1 cellular context compared by ENCODE assay signal in the genomic region with DNA sequence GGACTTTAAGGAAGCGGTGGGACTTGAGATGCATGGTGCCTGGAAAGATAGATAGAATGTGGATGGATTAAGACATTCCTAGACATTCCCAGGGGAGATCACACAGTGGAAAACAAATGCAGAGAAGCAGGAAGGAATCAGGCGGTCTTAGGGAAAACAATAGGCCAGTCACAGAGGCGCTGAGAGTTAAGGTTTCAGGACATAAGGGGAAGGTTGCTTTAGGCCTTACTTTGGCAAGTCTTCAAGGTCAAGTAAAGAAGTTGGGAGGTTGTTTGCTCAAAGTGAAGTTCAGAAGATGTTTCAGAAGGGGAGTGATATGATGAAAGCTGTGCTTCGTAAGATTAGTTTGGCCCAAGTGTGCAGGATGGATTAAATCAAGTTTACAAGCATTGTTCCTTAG.
TF ChIP-seq lines count a peak whose summit lies in the region.

No MANE protein-coding gene starts in this region.

TF ChIP-seq in HepG2, 621 proteins besides CTCF, POLR2A, EP300 and RAD21 (continued from another document):
- no peak for TF ChIP-seq WIZ (CRISPR knock-in tag; IDR thresholded peaks at IDR 0.05)
- TF ChIP-seq REPIN1 (CRISPR knock-in tag; IDR thresholded peaks at IDR 0.05; ENCODE audit: borderline replicate concordance, low read depth), result no peak
- TF ChIP-seq ZNF558 (CRISPR knock-in tag; IDR thresholded peaks at IDR 0.05; ENCODE audit: borderline replicate concordance), result no peak
- TF ChIP-seq, protein P1, sequence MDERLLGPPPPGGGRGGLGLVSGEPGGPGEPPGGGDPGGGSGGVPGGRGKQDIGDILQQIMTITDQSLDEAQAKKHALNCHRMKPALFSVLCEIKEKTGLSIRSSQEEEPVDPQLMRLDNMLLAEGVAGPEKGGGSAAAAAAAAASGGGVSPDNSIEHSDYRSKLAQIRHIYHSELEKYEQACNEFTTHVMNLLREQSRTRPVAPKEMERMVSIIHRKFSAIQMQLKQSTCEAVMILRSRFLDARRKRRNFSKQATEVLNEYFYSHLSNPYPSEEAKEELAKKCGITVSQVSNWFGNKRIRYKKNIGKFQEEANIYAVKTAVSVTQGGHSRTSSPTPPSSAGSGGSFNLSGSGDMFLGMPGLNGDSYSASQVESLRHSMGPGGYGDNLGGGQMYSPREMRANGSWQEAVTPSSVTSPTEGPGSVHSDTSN (CRISPR knock-in tag; IDR thresholded peaks at IDR 0.05), result no peak
- no peak for TF ChIP-seq ZSCAN30 (CRISPR knock-in tag; IDR thresholded peaks at IDR 0.05)
- TF ChIP-seq, protein P2, sequence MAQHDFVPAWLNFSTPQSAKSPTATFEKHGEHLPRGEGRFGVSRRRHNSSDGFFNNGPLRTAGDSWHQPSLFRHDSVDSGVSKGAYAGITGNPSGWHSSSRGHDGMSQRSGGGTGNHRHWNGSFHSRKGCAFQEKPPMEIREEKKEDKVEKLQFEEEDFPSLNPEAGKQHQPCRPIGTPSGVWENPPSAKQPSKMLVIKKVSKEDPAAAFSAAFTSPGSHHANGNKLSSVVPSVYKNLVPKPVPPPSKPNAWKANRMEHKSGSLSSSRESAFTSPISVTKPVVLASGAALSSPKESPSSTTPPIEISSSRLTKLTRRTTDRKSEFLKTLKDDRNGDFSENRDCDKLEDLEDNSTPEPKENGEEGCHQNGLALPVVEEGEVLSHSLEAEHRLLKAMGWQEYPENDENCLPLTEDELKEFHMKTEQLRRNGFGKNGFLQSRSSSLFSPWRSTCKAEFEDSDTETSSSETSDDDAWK (CRISPR knock-in tag; IDR thresholded peaks at IDR 0.05), result no peak
- TF ChIP-seq ZNF280B (CRISPR knock-in tag; IDR thresholded peaks at IDR 0.05; ENCODE audit: borderline replicate concordance), result no peak
- no peak for TF ChIP-seq THYN1 (CRISPR knock-in tag; IDR thresholded peaks at IDR 0.05; ENCODE audit: borderline replicate concordance, low read depth)
- no peak for TF ChIP-seq ZBTB14 (CRISPR knock-in tag; IDR thresholded peaks at IDR 0.05)
- TF ChIP-seq, protein P3, sequence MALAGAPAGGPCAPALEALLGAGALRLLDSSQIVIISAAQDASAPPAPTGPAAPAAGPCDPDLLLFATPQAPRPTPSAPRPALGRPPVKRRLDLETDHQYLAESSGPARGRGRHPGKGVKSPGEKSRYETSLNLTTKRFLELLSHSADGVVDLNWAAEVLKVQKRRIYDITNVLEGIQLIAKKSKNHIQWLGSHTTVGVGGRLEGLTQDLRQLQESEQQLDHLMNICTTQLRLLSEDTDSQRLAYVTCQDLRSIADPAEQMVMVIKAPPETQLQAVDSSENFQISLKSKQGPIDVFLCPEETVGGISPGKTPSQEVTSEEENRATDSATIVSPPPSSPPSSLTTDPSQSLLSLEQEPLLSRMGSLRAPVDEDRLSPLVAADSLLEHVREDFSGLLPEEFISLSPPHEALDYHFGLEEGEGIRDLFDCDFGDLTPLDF (CRISPR knock-in tag; IDR thresholded peaks at IDR 0.05), result no peak
